In genomic region chr20:23147964-23148720, GRCh38 we compare ENCODE assay signal across 1 cellular context.
TF ChIP-seq lines count a peak whose summit lies in the region.

No MANE protein-coding gene starts in this region.

TF ChIP-seq in HEK293, 187 proteins besides CTCF, POLR2A, EP300 and RAD21 (continued from another document):
- no peak for TF ChIP-seq GLIS1 (tag by site-specific recombination; IDR thresholded peaks at IDR 0.05)
- TF ChIP-seq ZBTB49 (tag by site-specific recombination; IDR thresholded peaks at IDR 0.05; ENCODE audit: low read depth): no peak
- TF ChIP-seq ZNF488 (tag by site-specific recombination; IDR thresholded peaks at IDR 0.05): no peak
- no peak for TF ChIP-seq ZNF148 (tag by site-specific recombination; IDR thresholded peaks at IDR 0.05; ENCODE audit: borderline replicate concordance)
- TF ChIP-seq IKZF3 (tag by site-specific recombination; IDR thresholded peaks at IDR 0.05): no peak
- no peak for TF ChIP-seq SCRT2 (tag by site-specific recombination; IDR thresholded peaks at IDR 0.05)
- no peak for TF ChIP-seq ZNF146 (tag by site-specific recombination; IDR thresholded peaks at IDR 0.05)
- no peak for TF ChIP-seq ZNF660 (tag by site-specific recombination; IDR thresholded peaks at IDR 0.05)
- TF ChIP-seq ZEB2 (tag by site-specific recombination; IDR thresholded peaks at IDR 0.05): no peak
- TF ChIP-seq ZIC2 (tag by site-specific recombination; IDR thresholded peaks at IDR 0.05): 0 out of 2 replicates have a peak, but pooled peaks have one; percentile 40
- no peak for TF ChIP-seq ZNF610 (tag by site-specific recombination; IDR thresholded peaks at IDR 0.05; ENCODE audit: borderline replicate concordance)
